In the genomic region with DNA sequence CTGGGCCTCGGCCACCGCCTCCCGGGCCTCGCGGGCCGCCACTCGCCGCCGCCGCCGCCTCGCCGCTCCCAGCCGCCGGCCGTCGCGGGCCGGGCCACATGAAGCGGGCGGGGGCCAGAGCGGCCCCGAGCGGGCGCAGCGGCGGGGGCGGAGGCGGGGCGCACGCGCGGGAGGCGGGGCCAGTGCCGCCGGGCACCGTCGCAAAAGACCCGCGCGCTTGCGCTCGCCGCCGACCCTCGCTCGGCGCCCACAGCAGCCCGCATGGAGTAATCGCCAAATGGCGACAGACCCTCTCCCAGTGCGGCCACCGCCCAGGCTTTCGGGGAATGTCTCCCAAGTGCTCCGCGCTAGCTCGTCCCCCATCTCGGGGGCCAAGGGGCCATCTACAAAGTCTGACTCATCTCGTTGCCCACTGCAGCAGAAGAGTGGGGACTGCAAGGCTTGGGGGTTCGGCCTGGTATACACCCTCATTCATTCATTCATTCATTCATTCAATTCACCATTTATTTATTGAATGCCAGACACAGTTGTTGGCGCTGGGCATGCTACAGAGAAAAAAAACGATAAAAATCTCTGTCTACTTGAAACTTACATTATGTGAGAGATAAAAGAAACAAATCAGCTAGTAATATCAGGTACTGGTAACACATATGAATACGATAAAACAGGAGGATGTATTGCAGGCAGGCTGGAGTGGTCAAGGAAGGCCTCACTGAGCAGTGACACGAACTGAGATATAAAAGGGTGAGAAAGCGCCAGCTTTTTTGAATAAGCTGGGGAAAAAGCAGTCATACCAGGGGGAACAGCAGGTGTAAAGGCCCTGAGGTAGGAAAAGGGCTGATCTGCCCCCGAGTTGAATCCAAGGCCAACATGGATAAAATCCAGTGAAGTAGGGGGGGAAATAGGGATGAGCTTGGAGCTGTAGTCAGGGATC, we compare ENCODE assay signal across 8 cellular contexts. TPM values are rescaled to one million over a fixed set of nuclear protein-coding genes. Genes with fewer than 3 reads are reported as not detected.
DNase-seq lines count a peak whose midpoint lies in the region; ATAC-seq and TF ChIP-seq lines count a peak whose summit lies in the region.

A gene with protein sequence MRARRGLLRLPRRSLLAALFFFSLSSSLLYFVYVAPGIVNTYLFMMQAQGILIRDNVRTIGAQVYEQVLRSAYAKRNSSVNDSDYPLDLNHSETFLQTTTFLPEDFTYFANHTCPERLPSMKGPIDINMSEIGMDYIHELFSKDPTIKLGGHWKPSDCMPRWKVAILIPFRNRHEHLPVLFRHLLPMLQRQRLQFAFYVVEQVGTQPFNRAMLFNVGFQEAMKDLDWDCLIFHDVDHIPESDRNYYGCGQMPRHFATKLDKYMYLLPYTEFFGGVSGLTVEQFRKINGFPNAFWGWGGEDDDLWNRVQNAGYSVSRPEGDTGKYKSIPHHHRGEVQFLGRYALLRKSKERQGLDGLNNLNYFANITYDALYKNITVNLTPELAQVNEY (minus strand): TSS at position 100 of the 934 bp plus-strand sequence. CDS start 188 bp downstream, outside the sequence.

- H3K27me3 ChIP-seq in HCT116 (ENCODE audit: insufficient read depth, low read length) = no peaks in the 10 kb centered on the region

- peaks cover 42 to 50% of the 10 kb centered on the region in 2 experiments for H3K4me1 ChIP-seq in HCT116 (ENCODE audit: control insufficient read depth in 1 of 2, insufficient read depth in 2 of 2, low read length in 2 of 2)

- H3K27ac ChIP-seq in HCT116 (ENCODE audit: low read depth, low read length) = peak within 1 kb of the TSS; percentile 95

- peak; percentile 56 for TF ChIP-seq POLR2A in HCT116 (IDR thresholded peaks at IDR 0.05; ENCODE audit: borderline replicate concordance, extremely low read depth, insufficient read depth, insufficient read length)

- no peaks in the 10 kb centered on the region for H3K9me3 ChIP-seq in HCT116 (ENCODE audit: control insufficient read depth in 1 of 2, insufficient read depth in 1 of 2, low read depth in 1 of 2, low read length in 2 of 2)

- H3K4me3 ChIP-seq in HCT116 (replicated peaks in 1 of 2; ENCODE audit: low read depth in 1 of 2, low read length in 2 of 2) = peak within 1 kb of the TSS; percentile 79 to 83

- RAD21 ChIA-PET in HCT116 (lab: Charles Lee; ENCODE audit: low non-redundant PET in 1 of 2, low total read pairs in 2 of 2, uncharacterized antibody in 2 of 2, unreplicated experiment in 2 of 2) = interaction anchor here (0.6 to 0.7 kb wide), 2 partner anchors 10 to 402 kb away, joined by 3 read pairs; no protein-coding TSS in a partner anchor

- CTCF ChIA-PET in HCT116 (lab: Charles Lee) = interaction anchor here (1.4 kb wide), 1 partner anchor 13 kb away, joined by 3 read pairs; no protein-coding TSS in a partner anchor

- peaks cover 45% of the 10 kb centered on the region for H3K79me2 ChIP-seq in HCT116 (ENCODE audit: insufficient read depth, low read length)

- no peaks in the 10 kb centered on the region for H3K36me3 ChIP-seq in HCT116 (ENCODE audit: control insufficient read depth in 1 of 2, insufficient read depth in 2 of 2, low read length in 2 of 2)

- H3K9me2 ChIP-seq in HCT116 (ENCODE audit: insufficient read depth) = no peaks in the 10 kb centered on the region

- 0 out of 2 replicates have a peak, but pooled peaks have one; percentile 31 for TF ChIP-seq RAD21 in HCT116 (IDR thresholded peaks at IDR 0.05; ENCODE audit: low read depth)

- H3K4me2 ChIP-seq in HCT116 (ENCODE audit: low read length) = peak within 1 kb of the TSS; percentile 97

- DNase-seq in GM04504 (ENCODE audit: low read depth) = peak; percentile 16
- DNase-seq in HCT116 (ENCODE audit: low read depth, low spot score) = peak; percentile 80
- DNase-seq in NCI-H1048 (lab: John Stamatoyannopoulos, UW) = peak; percentile 53
- peak; percentile 72 for DNase-seq in amniotic stem cell (lab: John Stamatoyannopoulos, UW)
- peak; percentile 82 for DNase-seq in left cardiac atrium
- peak; percentile 67 to 97 (median 84) for DNase-seq in posterior cingulate gyrus
- peak; percentile 79 for DNase-seq in ureter (ENCODE audit: low spot score)

- TF ChIP-seq CTCF in HCT116 (IDR thresholded peaks at IDR 0.05 in 2 of 3, conservative IDR thresholded peaks at IDR 0.05 in 1 of 3; ENCODE audit: borderline replicate concordance in 1 of 3, insufficient read depth in 1 of 3, low read depth in 2 of 3, low read length in 2 of 3) = no peak

- TSS peak; percentile 52 for BruUV-seq in HCT116 (replicated peaks; lab: Mats Ljungman, UMichigan)

- no peaks in the 10 kb centered on the region for H4K20me1 ChIP-seq in HCT116 (ENCODE audit: insufficient read depth)

- POLR2A ChIA-PET in HCT116 (lab: Charles Lee) = interaction anchor here (0.6 to 1.4 kb wide), 8 partner anchors 13 to 99 kb away, joined by 3 to 6 read pairs (median 3); partner anchors contain the start of gene SLC9A8

- peak; percentile 76 for ATAC-seq in HCT116
- peak; percentile 85 to 97 for ATAC-seq in left cardiac atrium

- H2AFZ ChIP-seq in HCT116 (ENCODE audit: low read depth, low read length, poor library complexity, severe bottlenecking) = peak within 1 kb of the TSS; percentile 5

- H3K9ac ChIP-seq in HCT116 (ENCODE audit: low read length) = peak within 1 kb of the TSS; percentile 88

- intact Hi-C loops in HCT116 (cut with micrococcal nuclease) (loop anchor here (5.0 kb wide), 3 partner anchors 37 to 102 kb away; no protein-coding TSS in a partner anchor), left cardiac atrium (cut with DNase I) (loop anchor here (5.0 to 10.0 kb wide), 2 partner anchors 77 to 101 kb away; partner anchors contain the start of gene SLC9A8 (in 2 of the 2)), posterior cingulate gyrus (cut with DNase I) (loop anchor here (2.0 to 5.0 kb wide), 4 partner anchors 58 to 173 kb away; partner anchors contain the start of gene SLC9A8)
- intact Hi-C loops in T-helper 1 cell treated with Interleukin-12 subunit alpha and Interleukin-12 subunit beta and Interleukin-4 antibody, amounts not matched to agents 30 ng/mL and 1 ng/mL, for 36 hours (cut with micrococcal nuclease) = loop anchor here (1.0 to 5.0 kb wide), 7 partner anchors 37 to 221 kb away; partner anchors contain the start of gene SLC9A8

TF ChIP-seq in HCT116, 20 proteins besides CTCF, POLR2A, EP300 and RAD21:
- peak; percentile 84 for TF ChIP-seq YY1 (IDR thresholded peaks at IDR 0.05; ENCODE audit: extremely low read depth, insufficient replicate concordance, low read depth, low read length)
- peak; percentile 56 for TF ChIP-seq EGR1 (IDR thresholded peaks at IDR 0.05; ENCODE audit: low read depth)
- peak; percentile 76 for TF ChIP-seq CBX3 (IDR thresholded peaks at IDR 0.05; ENCODE audit: low read depth)
- TF ChIP-seq MAX (IDR thresholded peaks at IDR 0.05) = peak; percentile 74
- no peak for TF ChIP-seq ZNF274 (IDR thresholded peaks at IDR 0.05; ENCODE audit: low read depth, low read length)
- TF ChIP-seq FOSL1 (IDR thresholded peaks at IDR 0.05; ENCODE audit: low read depth) = peak; percentile 53; the same call in 1 of the 2 replicates
- TF ChIP-seq JUND (IDR thresholded peaks at IDR 0.05) = no peak
- peak; percentile 47 for TF ChIP-seq TCF7L2 (IDR thresholded peaks at IDR 0.05; ENCODE audit: borderline replicate concordance, extremely low read depth, insufficient read depth, insufficient read length)
- peak; percentile 70 for TF ChIP-seq POLR2AphosphoS5 (IDR thresholded peaks at IDR 0.05; ENCODE audit: low read depth, low read length)
- TF ChIP-seq SP1 (IDR thresholded peaks at IDR 0.05; ENCODE audit: low read depth) = peak; percentile 81
- TF ChIP-seq, protein P1, sequence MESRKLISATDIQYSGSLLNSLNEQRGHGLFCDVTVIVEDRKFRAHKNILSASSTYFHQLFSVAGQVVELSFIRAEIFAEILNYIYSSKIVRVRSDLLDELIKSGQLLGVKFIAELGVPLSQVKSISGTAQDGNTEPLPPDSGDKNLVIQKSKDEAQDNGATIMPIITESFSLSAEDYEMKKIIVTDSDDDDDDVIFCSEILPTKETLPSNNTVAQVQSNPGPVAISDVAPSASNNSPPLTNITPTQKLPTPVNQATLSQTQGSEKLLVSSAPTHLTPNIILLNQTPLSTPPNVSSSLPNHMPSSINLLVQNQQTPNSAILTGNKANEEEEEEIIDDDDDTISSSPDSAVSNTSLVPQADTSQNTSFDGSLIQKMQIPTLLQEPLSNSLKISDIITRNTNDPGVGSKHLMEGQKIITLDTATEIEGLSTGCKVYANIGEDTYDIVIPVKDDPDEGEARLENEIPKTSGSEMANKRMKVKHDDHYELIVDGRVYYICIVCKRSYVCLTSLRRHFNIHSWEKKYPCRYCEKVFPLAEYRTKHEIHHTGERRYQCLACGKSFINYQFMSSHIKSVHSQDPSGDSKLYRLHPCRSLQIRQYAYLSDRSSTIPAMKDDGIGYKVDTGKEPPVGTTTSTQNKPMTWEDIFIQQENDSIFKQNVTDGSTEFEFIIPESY (IDR thresholded peaks at IDR 0.05; ENCODE audit: extremely low read depth, insufficient replicate concordance, low read length) = peak; percentile 51
- no peak for TF ChIP-seq EZH2 (IDR thresholded peaks at IDR 0.05)
- TF ChIP-seq ZFX (IDR thresholded peaks at IDR 0.05) = peak; percentile 83
TF ChIP-seq in HCT116: peak in this region for 10.

RNA-seq across cellular contexts. Expression of the gene that starts here (rescaled TPM):
- total RNA-seq in HCT116 (2021; ENCODE audit: unreplicated experiment) (92.5 TPM), left cardiac atrium (10 to 100 TPM; 24.1 to 32.6 TPM), ureter (40.9 TPM)
- 39.5 and 44.4 TPM in 2 replicates for polyA plus RNA-seq in HCT116 (2012)
- total RNA-seq in T-helper 1 cell treated with Interleukin-12 subunit alpha and Interleukin-12 subunit beta and Interleukin-4 antibody, amounts not matched to agents 30 ng/mL and 1 ng/mL, for 36 hours = 32.2 and 34.4 TPM in 2 replicates

Comparison
In these comparisons a context has a peak if more than half of its experiments do, and no peak if none do; other contexts are left out.
1. Peak in every context shown above with its lines: DNase-seq, ATAC-seq, H3K4me3 ChIP-seq and H3K27ac ChIP-seq.
2. DNase-seq: peak in every context shown above with its lines; median percentile 84 in posterior cingulate gyrus; 82 in left cardiac atrium; 80 in HCT116; 79 in ureter; 72 in amniotic stem cell; 53 in NCI-H1048; 16 in GM04504.